Comparison of ENCODE assay signal across 2 cellular contexts in genomic region chr20:36835453-36836198, GRCh38.
TF ChIP-seq lines count a peak whose summit lies in the region.

No MANE protein-coding gene starts in this region.

TF ChIP-seq in HEK293, 187 proteins besides CTCF, POLR2A, EP300 and RAD21 (continued from another document and continues in another):
- TF ChIP-seq ZNF341 (tag by site-specific recombination; IDR thresholded peaks at IDR 0.05; ENCODE audit: low read depth) (peak; percentile 81), BCL11A (tag by site-specific recombination; IDR thresholded peaks at IDR 0.05; ENCODE audit: low read depth) (no peak), ZNF704 (tag by site-specific recombination; IDR thresholded peaks at IDR 0.05) (no peak), KLF8 (tag by site-specific recombination; IDR thresholded peaks at IDR 0.05) (no peak), SALL2 (tag by site-specific recombination; IDR thresholded peaks at IDR 0.05; ENCODE audit: borderline replicate concordance) (no peak), KLF1 (tag by site-specific recombination; IDR thresholded peaks at IDR 0.05) (peak; percentile 33; the same call in 1 of the 2 replicates), ZNF514 (tag by site-specific recombination; IDR thresholded peaks at IDR 0.05) (no peak), ZBTB21 (tag by site-specific recombination; IDR thresholded peaks at IDR 0.05) (no peak), ZNF555 (tag by site-specific recombination; conservative IDR thresholded peaks at IDR 0.05) (no peak), ZNF404 (tag by site-specific recombination; IDR thresholded peaks at IDR 0.05) (no peak), ZNF530 (tag by site-specific recombination; IDR thresholded peaks at IDR 0.05; ENCODE audit: low read depth) (no peak), ZNF311 (tag by site-specific recombination; IDR thresholded peaks at IDR 0.05; ENCODE audit: borderline replicate concordance) (no peak), ZNF621 (tag by site-specific recombination; IDR thresholded peaks at IDR 0.05) (no peak), ZNF785 (tag by site-specific recombination; IDR thresholded peaks at IDR 0.05) (no peak), ZNF558 (tag by site-specific recombination; IDR thresholded peaks at IDR 0.05) (no peak), ZNF292 (tag by site-specific recombination; IDR thresholded peaks at IDR 0.05; ENCODE audit: borderline replicate concordance, low read depth) (no peak), OVOL3 (tag by site-specific recombination; IDR thresholded peaks at IDR 0.05) (no peak), ZNF19 (tag by site-specific recombination; IDR thresholded peaks at IDR 0.05; ENCODE audit: low read depth) (no peak), ZNF837 (tag by site-specific recombination; IDR thresholded peaks at IDR 0.05) (no peak), EGR2 (tag by site-specific recombination; IDR thresholded peaks at IDR 0.05; ENCODE audit: low read depth) (peak; percentile 87), ZNF585B (tag by site-specific recombination; IDR thresholded peaks at IDR 0.05) (no peak), ZNF658 (tag by site-specific recombination; IDR thresholded peaks at IDR 0.05) (no peak), ZNF561 (tag by site-specific recombination; IDR thresholded peaks at IDR 0.05; ENCODE audit: borderline replicate concordance) (peak; percentile 64), ZBTB48 (tag by site-specific recombination; IDR thresholded peaks at IDR 0.05) (no peak), ZBTB10 (tag by site-specific recombination; IDR thresholded peaks at IDR 0.05) (0 out of 2 replicates have a peak, but pooled peaks have one; percentile 48), ZNF473 (tag by site-specific recombination; IDR thresholded peaks at IDR 0.05) (no peak), ZNF76 (tag by site-specific recombination; IDR thresholded peaks at IDR 0.05; ENCODE audit: borderline replicate concordance, low read depth) (peak; percentile 34; the same call in 1 of the 2 replicates), ZBTB8A (tag by site-specific recombination; IDR thresholded peaks at IDR 0.05) (no peak), ZNF529 (tag by site-specific recombination; IDR thresholded peaks at IDR 0.05; ENCODE audit: insufficient replicate concordance) (no peak), FEZF1 (tag by site-specific recombination; IDR thresholded peaks at IDR 0.05) (no peak), SP2 (tag by site-specific recombination; IDR thresholded peaks at IDR 0.05) (peak; percentile 88), YY2 (tag by site-specific recombination; IDR thresholded peaks at IDR 0.05) (no peak), ZNF2 (tag by site-specific recombination; IDR thresholded peaks at IDR 0.05) (no peak), ZNF510 (tag by site-specific recombination; IDR thresholded peaks at IDR 0.05; ENCODE audit: insufficient replicate concordance) (no peak)
- TF ChIP-seq, protein P1, sequence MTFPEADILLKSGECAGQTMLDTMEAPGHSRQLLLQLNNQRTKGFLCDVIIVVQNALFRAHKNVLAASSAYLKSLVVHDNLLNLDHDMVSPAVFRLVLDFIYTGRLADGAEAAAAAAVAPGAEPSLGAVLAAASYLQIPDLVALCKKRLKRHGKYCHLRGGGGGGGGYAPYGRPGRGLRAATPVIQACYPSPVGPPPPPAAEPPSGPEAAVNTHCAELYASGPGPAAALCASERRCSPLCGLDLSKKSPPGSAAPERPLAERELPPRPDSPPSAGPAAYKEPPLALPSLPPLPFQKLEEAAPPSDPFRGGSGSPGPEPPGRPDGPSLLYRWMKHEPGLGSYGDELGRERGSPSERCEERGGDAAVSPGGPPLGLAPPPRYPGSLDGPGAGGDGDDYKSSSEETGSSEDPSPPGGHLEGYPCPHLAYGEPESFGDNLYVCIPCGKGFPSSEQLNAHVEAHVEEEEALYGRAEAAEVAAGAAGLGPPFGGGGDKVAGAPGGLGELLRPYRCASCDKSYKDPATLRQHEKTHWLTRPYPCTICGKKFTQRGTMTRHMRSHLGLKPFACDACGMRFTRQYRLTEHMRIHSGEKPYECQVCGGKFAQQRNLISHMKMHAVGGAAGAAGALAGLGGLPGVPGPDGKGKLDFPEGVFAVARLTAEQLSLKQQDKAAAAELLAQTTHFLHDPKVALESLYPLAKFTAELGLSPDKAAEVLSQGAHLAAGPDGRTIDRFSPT (tag by site-specific recombination; IDR thresholded peaks at IDR 0.05) = no peak; the same call in 1 of the 2 replicates
- TF ChIP-seq, protein P2, sequence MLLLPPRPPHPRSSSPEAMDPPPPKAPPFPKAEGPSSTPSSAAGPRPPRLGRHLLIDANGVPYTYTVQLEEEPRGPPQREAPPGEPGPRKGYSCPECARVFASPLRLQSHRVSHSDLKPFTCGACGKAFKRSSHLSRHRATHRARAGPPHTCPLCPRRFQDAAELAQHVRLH (tag by site-specific recombination; IDR thresholded peaks at IDR 0.05) = no peak

TF ChIP-seq in SK-N-SH, 30 proteins besides CTCF, POLR2A, EP300 and RAD21 (continued from another document):
- no peak for TF ChIP-seq REST (IDR thresholded peaks at IDR 0.05; ENCODE audit: low read depth, low read length)
- TF ChIP-seq, protein P3, sequence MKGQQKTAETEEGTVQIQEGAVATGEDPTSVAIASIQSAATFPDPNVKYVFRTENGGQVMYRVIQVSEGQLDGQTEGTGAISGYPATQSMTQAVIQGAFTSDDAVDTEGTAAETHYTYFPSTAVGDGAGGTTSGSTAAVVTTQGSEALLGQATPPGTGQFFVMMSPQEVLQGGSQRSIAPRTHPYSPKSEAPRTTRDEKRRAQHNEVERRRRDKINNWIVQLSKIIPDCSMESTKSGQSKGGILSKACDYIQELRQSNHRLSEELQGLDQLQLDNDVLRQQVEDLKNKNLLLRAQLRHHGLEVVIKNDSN (IDR thresholded peaks at IDR 0.05; ENCODE audit: borderline replicate concordance, low read depth) = no peak
- TF ChIP-seq MEF2A (IDR thresholded peaks at IDR 0.05; ENCODE audit: borderline replicate concordance, low read depth) = no peak
- peak; percentile 37; the same call in 1 of the 2 replicates for TF ChIP-seq PBX3 (IDR thresholded peaks at IDR 0.05)
- no peak for TF ChIP-seq SMC3 (IDR thresholded peaks at IDR 0.05; ENCODE audit: low read depth, low read length)
- TF ChIP-seq, protein P4, sequence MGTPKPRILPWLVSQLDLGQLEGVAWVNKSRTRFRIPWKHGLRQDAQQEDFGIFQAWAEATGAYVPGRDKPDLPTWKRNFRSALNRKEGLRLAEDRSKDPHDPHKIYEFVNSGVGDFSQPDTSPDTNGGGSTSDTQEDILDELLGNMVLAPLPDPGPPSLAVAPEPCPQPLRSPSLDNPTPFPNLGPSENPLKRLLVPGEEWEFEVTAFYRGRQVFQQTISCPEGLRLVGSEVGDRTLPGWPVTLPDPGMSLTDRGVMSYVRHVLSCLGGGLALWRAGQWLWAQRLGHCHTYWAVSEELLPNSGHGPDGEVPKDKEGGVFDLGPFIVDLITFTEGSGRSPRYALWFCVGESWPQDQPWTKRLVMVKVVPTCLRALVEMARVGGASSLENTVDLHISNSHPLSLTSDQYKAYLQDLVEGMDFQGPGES (IDR thresholded peaks at IDR 0.05; ENCODE audit: low read depth, low read length) = no peak
- no peak for TF ChIP-seq RXRA (IDR thresholded peaks at IDR 0.05; ENCODE audit: borderline replicate concordance, low read depth)
- no peak for TF ChIP-seq GATA2 (CRISPR knock-in tag; IDR thresholded peaks at IDR 0.05)
- TF ChIP-seq POLR2AphosphoS5 (IDR thresholded peaks at IDR 0.05; ENCODE audit: low read depth, low read length) = peak; percentile 49; the same call in 1 of the 2 replicates
- TF ChIP-seq YY1 (IDR thresholded peaks at IDR 0.05; ENCODE audit: low read depth) = no peak
- no peak for TF ChIP-seq TEAD4 (IDR thresholded peaks at IDR 0.05; ENCODE audit: borderline replicate concordance, insufficient read depth)
- no peak for TF ChIP-seq RFX5 (IDR thresholded peaks at IDR 0.05; ENCODE audit: low read length)
- TF ChIP-seq NFIC (IDR thresholded peaks at IDR 0.05; ENCODE audit: borderline replicate concordance) = no peak
- TF ChIP-seq RCOR1 (IDR thresholded peaks at IDR 0.05; ENCODE audit: low read length) = no peak
